Comparison of ENCODE assay signal across 8 cellular contexts in genomic region chr20:55415567-55416142, GRCh38.
DNase-seq lines count a peak whose midpoint lies in the region; FAIRE-seq and TF ChIP-seq lines count a peak whose summit lies in the region.
"Had no signal": no experiment of that assay in that cellular context is flagged by ENCODE, and none has a peak within 500 bp of the region (broad histone marks: within the 10 kb centered on the region; RNA-seq: fewer than 3 reads in every experiment).

No MANE protein-coding gene starts in this region.

- no peaks in the 10 kb centered on the region for H3K36me3 ChIP-seq in HEK293 (ENCODE audit: control insufficient read depth in 2 of 2, insufficient read depth in 1 of 2, low read length in 2 of 2)

- TF ChIP-seq CTCF in HEK293 (tag by site-specific recombination; IDR thresholded peaks at IDR 0.05) = no peak

- peak; percentile 31 for FAIRE-seq in endometrium (lab: Jason Lieb, UNC)

- POLR2A ChIA-PET in HEK293 (lab: Yijun Ruan, JAX) = no interaction called here

- no peaks in the 10 kb centered on the region for H3K9me3 ChIP-seq in HEK293 (ENCODE audit: control insufficient read depth, insufficient read depth, low read depth, low read length)

- intact Hi-C loops in activated T-helper 1 cell treated with anti-CD3 and anti-CD28 coated beads, Interleukin-12 subunit alpha, Interleukin-12 subunit beta, Interleukin-2, Interleukin-4 antibody, amounts not matched to agents 30 ng/mL and 10 ng/mL and 1 ng/mL, durations not matched to agents 14 hours and 24 hours and 36 hours (cut with micrococcal nuclease) = no loop called here

- no peak overlapping the region for H3K27ac ChIP-seq in HEK293 (ENCODE audit: extremely low read depth, low read depth, low read length)

- H3K9me3 Mint-ChIP-seq in activated T-helper 1 cell treated with anti-CD3 and anti-CD28 coated beads, Interleukin-12 subunit alpha, Interleukin-12 subunit beta, Interleukin-2, Interleukin-4 antibody, amounts not matched to agents 30 ng/mL and 10 ng/mL and 1 ng/mL, durations not matched to agents 14 hours and 24 hours and 36 hours = peaks cover 3% of the 10 kb centered on the region

- CTCF ChIA-PET in HEK293 (lab: Yijun Ruan, JAX) = interaction anchor here (0.6 to 0.7 kb wide), 2 partner anchors 267 to 572 kb away, joined by 3 read pairs; no protein-coding TSS in a partner anchor

- H3K36me3 Mint-ChIP-seq in activated T-helper 1 cell treated with anti-CD3 and anti-CD28 coated beads, Interleukin-12 subunit alpha, Interleukin-12 subunit beta, Interleukin-2, Interleukin-4 antibody, amounts not matched to agents 30 ng/mL and 10 ng/mL and 1 ng/mL, durations not matched to agents 14 hours and 24 hours and 36 hours (ENCODE audit: low read depth) = no peaks in the 10 kb centered on the region
- H3K36me3 Mint-ChIP-seq: memory B cell had no signal

- no peaks in the 10 kb centered on the region for H3K4me1 Mint-ChIP-seq in activated T-helper 1 cell treated with anti-CD3 and anti-CD28 coated beads, Interleukin-12 subunit alpha, Interleukin-12 subunit beta, Interleukin-2, Interleukin-4 antibody, amounts not matched to agents 30 ng/mL and 10 ng/mL and 1 ng/mL, durations not matched to agents 14 hours and 24 hours and 36 hours (ENCODE audit: low read depth)
- H3K4me1 Mint-ChIP-seq: memory B cell had no signal

- no peak overlapping the region for H3K27ac Mint-ChIP-seq in activated T-helper 1 cell treated with anti-CD3 and anti-CD28 coated beads, Interleukin-12 subunit alpha, Interleukin-12 subunit beta, Interleukin-2, Interleukin-4 antibody, amounts not matched to agents 30 ng/mL and 10 ng/mL and 1 ng/mL, durations not matched to agents 14 hours and 24 hours and 36 hours
- H3K27ac Mint-ChIP-seq: memory B cell had no signal

- no peaks in the 10 kb centered on the region for H3K4me1 ChIP-seq in HEK293 (ENCODE audit: control insufficient read depth, insufficient read depth, low read length)

- H3K4me3 Mint-ChIP-seq in activated T-helper 1 cell treated with anti-CD3 and anti-CD28 coated beads, Interleukin-12 subunit alpha, Interleukin-12 subunit beta, Interleukin-2, Interleukin-4 antibody, amounts not matched to agents 30 ng/mL and 10 ng/mL and 1 ng/mL, durations not matched to agents 14 hours and 24 hours and 36 hours = no peak overlapping the region
- H3K4me3 Mint-ChIP-seq: memory B cell had no signal

- DNase-seq in NCI-H526 treated with DMSO at 0.1 percent for 48 hours (lab: John Stamatoyannopoulos, UW) = peak; percentile 4
- DNase-seq in putamen (ENCODE audit: low spot score) = peak; percentile 10
- DNase-seq in T1000 (lab: John Stamatoyannopoulos, UW) = no peak
- no peak for DNase-seq in 8988T
- no peak for DNase-seq in activated T-helper 1 cell treated with anti-CD3 and anti-CD28 coated beads, Interleukin-12 subunit alpha, Interleukin-12 subunit beta, Interleukin-2, Interleukin-4 antibody, amounts not matched to agents 30 ng/mL and 10 ng/mL and 1 ng/mL, durations not matched to agents 14 hours and 24 hours and 36 hours (ENCODE audit: low spot score)

- H3K4me3 ChIP-seq in HEK293 (ENCODE audit: low read depth, low read length) = no peak overlapping the region

- H3K27me3 Mint-ChIP-seq in activated T-helper 1 cell treated with anti-CD3 and anti-CD28 coated beads, Interleukin-12 subunit alpha, Interleukin-12 subunit beta, Interleukin-2, Interleukin-4 antibody, amounts not matched to agents 30 ng/mL and 10 ng/mL and 1 ng/mL, durations not matched to agents 14 hours and 24 hours and 36 hours (ENCODE audit: insufficient read depth) = no peaks in the 10 kb centered on the region
- H3K27me3 Mint-ChIP-seq: memory B cell had no signal

TF ChIP-seq in HEK293, 187 proteins besides CTCF, POLR2A, EP300 and RAD21:
- TF ChIP-seq ZNF654 (tag by site-specific recombination; IDR thresholded peaks at IDR 0.05; ENCODE audit: low read depth) (peak; percentile 19; the same call in 1 of the 2 replicates), ZNF707 (tag by site-specific recombination; IDR thresholded peaks at IDR 0.05) (no peak), PRDM10 (tag by site-specific recombination; IDR thresholded peaks at IDR 0.05) (no peak), ZBTB11 (tag by site-specific recombination; conservative IDR thresholded peaks at IDR 0.05; ENCODE audit: low read depth) (no peak), ZNF610 (tag by site-specific recombination; IDR thresholded peaks at IDR 0.05; ENCODE audit: borderline replicate concordance) (no peak)

Comparison
In these comparisons a context has a peak if more than half of its experiments do, and no peak if none do; other contexts are left out.
1. DNase-seq: peak in NCI-H526 treated with DMSO at 0.1 percent for 48 hours (single experiment) and putamen (single experiment); none in T1000 (single experiment), 8988T (single experiment) and activated T-helper 1 cell treated with anti-CD3 and anti-CD28 coated beads, Interleukin-12 subunit alpha, Interleukin-12 subunit beta, Interleukin-2, Interleukin-4 antibody, amounts not matched to agents 30 ng/mL and 10 ng/mL and 1 ng/mL, durations not matched to agents 14 hours and 24 hours and 36 hours (single experiment).